Comparison of ENCODE assay signal across 9 cellular contexts in the genomic region with DNA sequence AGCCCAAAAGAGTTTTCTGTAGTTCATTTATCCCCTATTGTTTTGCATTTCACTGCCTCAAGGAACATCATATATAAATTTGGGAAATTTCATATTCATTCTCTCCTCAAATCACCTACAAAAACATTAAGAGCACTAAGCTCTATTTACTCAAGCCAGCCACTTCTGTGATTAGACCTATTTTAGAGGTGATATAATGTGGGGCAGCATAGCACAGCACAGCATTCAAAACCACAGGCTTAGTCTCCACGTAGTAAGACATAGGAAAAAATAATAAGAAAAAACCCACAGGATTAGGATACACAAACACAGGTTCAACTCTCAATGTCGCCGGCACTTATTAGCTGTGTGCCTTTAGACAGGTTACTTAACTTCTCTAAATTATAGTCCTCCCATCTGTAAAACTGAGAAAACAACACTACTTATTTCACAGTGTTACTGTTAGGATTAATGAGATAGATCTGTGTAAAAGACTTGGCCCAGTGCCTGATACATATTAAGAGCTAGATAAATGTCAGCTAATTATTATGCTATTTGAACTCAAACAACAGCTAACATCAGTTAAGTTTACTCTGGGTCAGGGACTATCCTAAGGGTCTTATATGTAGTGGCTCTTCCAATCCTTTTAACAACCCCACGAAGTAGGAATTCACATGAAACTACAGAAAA. TPM values are rescaled to one million over a fixed set of nuclear protein-coding genes. Genes with fewer than 3 reads are reported as not detected.
DNase-seq lines count a peak whose midpoint lies in the region; ATAC-seq and TF ChIP-seq lines count a peak whose summit lies in the region.
"Had no signal": no experiment of that assay in that cellular context is flagged by ENCODE, and none has a peak within 500 bp of the region (broad histone marks: within the 10 kb centered on the region; RNA-seq: fewer than 3 reads in every experiment).

No MANE protein-coding gene starts in this region.

- no peak overlapping the region for H4K91ac ChIP-seq in H9 (ENCODE audit: insufficient read length, low read depth, low read length)

- H3K36me3 ChIP-seq in A673 (ENCODE audit: insufficient read depth, low read length, poor library complexity, severe bottlenecking) (no peaks in the 10 kb centered on the region), lung (ENCODE audit: control insufficient read depth in 2 of 2, insufficient read depth in 2 of 2, low read length in 2 of 2) (no peaks in the 10 kb centered on the region)

- H2BK5ac ChIP-seq in H9 (ENCODE audit: insufficient read length, low read length) = no peak overlapping the region

- H3K4me3 ChIP-seq in A673 (ENCODE audit: low read depth, low read length, poor library complexity, severe bottlenecking) (peak overlapping the region; percentile 1), lung (no peak overlapping the region)

- H3K27ac Mint-ChIP-seq in H9 = 0 out of 7 replicates have a peak overlapping the region, but pooled peaks of 1 of the 3 experiments have one; percentile 22
- peak overlapping the region; percentile 96 for H3K27ac Mint-ChIP-seq in activated naive CD8-positive, alpha-beta T cell treated with anti-CD3 and anti-CD28 coated beads for 36 hours

- DNase-seq in A673 (ENCODE audit: low spot score) (no peak), H9 (no peak), lung (ENCODE audit: low spot score) (no peak), SIG-M5 treated with dmso at 0.1 percent for 504 hours (lab: John Stamatoyannopoulos, UW; ENCODE audit: unreplicated experiment) (no peak)
- DNase-seq in activated naive CD8-positive, alpha-beta T cell treated with anti-CD3 and anti-CD28 coated beads for 36 hours = no peak
- no peak for DNase-seq in stimulated activated CD4-positive, alpha-beta T cell treated with anti-CD3 and anti-CD28 coated beads, Interleukin-2, amount 100 ng/mL, for 24 hours
- DNase-seq: activated effector memory CD4-positive, alpha-beta T cell treated with Interleukin-2 at 50 U/mL for 16 hours had no signal

- no peaks in the 10 kb centered on the region for H3K23me2 ChIP-seq in H9 (ENCODE audit: insufficient read length, low read depth, low read length, poor library complexity, severe bottlenecking)

- H3K18ac ChIP-seq in H9 (ENCODE audit: insufficient read length, low read depth, low read length) = no peak overlapping the region

- no peaks in the 10 kb centered on the region for H3K36me3 Mint-ChIP-seq in H9 (ENCODE audit: insufficient read depth in 1 of 3, low read depth in 3 of 3)
- H3K36me3 Mint-ChIP-seq in activated naive CD8-positive, alpha-beta T cell treated with anti-CD3 and anti-CD28 coated beads for 36 hours = peaks cover 6% of the 10 kb centered on the region

- no TSS peak for BruUV-seq in A673 (replicated peaks; lab: Mats Ljungman, UMichigan)

- no peak overlapping the region for H4K5ac ChIP-seq in H9 (ENCODE audit: insufficient read length, low read depth, low read length)

- POLR2A ChIA-PET in A673 (lab: Charles Lee; ENCODE audit: low non-redundant PET) = no interaction called here

- no peaks in the 10 kb centered on the region for H3K9me3 ChIP-seq in A673 (ENCODE audit: low read depth, low read length, poor library complexity, severe bottlenecking)
- no peaks in the 10 kb centered on the region for H3K9me3 ChIP-seq in H9 (ENCODE audit: control insufficient read depth, low read depth, low read length)
- no peaks in the 10 kb centered on the region for H3K9me3 ChIP-seq in lung (ENCODE audit: control insufficient read depth in 2 of 2, insufficient read depth in 1 of 2, low read length in 1 of 2)

- H4K8ac ChIP-seq in H9 (replicated peaks; ENCODE audit: insufficient read length, low read depth, low read length) = no peak overlapping the region

- no CpG with 5 or more reads among the region's 4 CpGs for WGBS in H9 (ENCODE audit: extremely low coverage, insufficient read length, low lambda C conversion rate)
- 64 to 84% methylated on average over 4 of the region's 4 CpGs for WGBS in lung, 2 donors

- H3K56ac ChIP-seq in H9 (ENCODE audit: insufficient read length, low read depth, low read length) = no peak overlapping the region

- no peak overlapping the region for H3K4ac ChIP-seq in H9 (ENCODE audit: low read depth, low read length)

- H3K27me3 Mint-ChIP-seq in H9 (ENCODE audit: low read depth) = no peaks in the 10 kb centered on the region
- H3K27me3 Mint-ChIP-seq in activated naive CD8-positive, alpha-beta T cell treated with anti-CD3 and anti-CD28 coated beads for 36 hours = no peaks in the 10 kb centered on the region

- no peak overlapping the region for H3K14ac ChIP-seq in H9 (ENCODE audit: insufficient read depth, low read length)

- H3K27me3 ChIP-seq in A673 (replicated peaks; ENCODE audit: insufficient read depth, low read depth, low read length, poor library complexity) = no peaks in the 10 kb centered on the region
- H3K27me3 ChIP-seq in H9 (ENCODE audit: insufficient read depth, low read length) = no peaks in the 10 kb centered on the region
- no peaks in the 10 kb centered on the region for H3K27me3 ChIP-seq in lung (ENCODE audit: control insufficient read depth, insufficient read depth)

- H3K4me1 ChIP-seq in A673 (ENCODE audit: insufficient read depth, low read length, poor library complexity, severe bottlenecking) (peaks cover 50% of the 10 kb centered on the region), H9 (ENCODE audit: insufficient read depth, low read length) (no peaks in the 10 kb centered on the region), lung (ENCODE audit: control insufficient read depth in 2 of 2, insufficient read depth in 2 of 2, low read length in 2 of 2) (peaks cover 2 to 23% of the 10 kb centered on the region in 2 donors)

- no peak overlapping the region for H2BK12ac ChIP-seq in H9 (ENCODE audit: insufficient read length, low read depth, low read length)

- ATAC-seq in lung (ENCODE audit: insufficient read depth, low FRiP score) (peak; percentile 17), HG03342 (IDR thresholded peaks at IDR 0.05; ENCODE audit: unreplicated experiment) (no peak), HG03378 (IDR thresholded peaks at IDR 0.05; ENCODE audit: unreplicated experiment) (no peak)

- no peak overlapping the region for H2BK15ac ChIP-seq in H9 (ENCODE audit: low read depth, low read length)

- H2AK5ac ChIP-seq in H9 (ENCODE audit: insufficient read length, low read length) = no peak overlapping the region

- H3K4me2 ChIP-seq in H9 (ENCODE audit: insufficient read depth, insufficient read length, low read length) = no peak overlapping the region

- peak overlapping the region; percentile 62 for H3K27ac ChIP-seq in A673 (ENCODE audit: low read depth, low read length, poor library complexity, severe bottlenecking)
- H3K27ac ChIP-seq in H9 (ENCODE audit: insufficient read length, low read depth, low read length) = no peak overlapping the region
- peak overlapping the region in 1 of 2 donors; percentile 75 for H3K27ac ChIP-seq in lung (ENCODE audit: low read depth in 1 of 2, low read length in 1 of 2)

- H3K9ac ChIP-seq in H9 (ENCODE audit: extremely low read depth, insufficient read length, low read length) = no peak overlapping the region

- H2BK120ac ChIP-seq in H9 (ENCODE audit: low read depth, low read length, poor library complexity, severe bottlenecking) = no peak overlapping the region

- H3K4me3 Mint-ChIP-seq in H9 = no peak overlapping the region
- H3K4me3 Mint-ChIP-seq in activated naive CD8-positive, alpha-beta T cell treated with anti-CD3 and anti-CD28 coated beads for 36 hours = peak overlapping the region; percentile 53

- H3K79me1 ChIP-seq in H9 (ENCODE audit: insufficient read depth, low read depth, low read length, poor library complexity, severe bottlenecking) = no peaks in the 10 kb centered on the region

- H3K23ac ChIP-seq in H9 (ENCODE audit: insufficient read length, low read depth, low read length) = no peak overlapping the region

- CTCF ChIA-PET in A673 (lab: Charles Lee) = interaction anchor here (1.0 kb wide), 1 partner anchor 12 kb away, joined by 3 read pairs; no protein-coding TSS in a partner anchor

- no peak overlapping the region for H2AFZ ChIP-seq in H9 (ENCODE audit: low read length)

- no peaks in the 10 kb centered on the region for H4K20me1 ChIP-seq in H9 (ENCODE audit: control insufficient read depth, insufficient read depth, insufficient read length)

- H3K4me1 Mint-ChIP-seq in H9 = peaks cover 18 to 22% of the 10 kb centered on the region in 2 experiments
- H3K4me1 Mint-ChIP-seq in activated naive CD8-positive, alpha-beta T cell treated with anti-CD3 and anti-CD28 coated beads for 36 hours = peaks cover 69% of the 10 kb centered on the region

- no peak for TF ChIP-seq CTCF in A673 (conservative IDR thresholded peaks at IDR 0.05; ENCODE audit: low read depth, low read length)
- TF ChIP-seq CTCF in H9 (conservative IDR thresholded peaks at IDR 0.05) = no peak
- TF ChIP-seq CTCF in lung (IDR thresholded peaks at IDR 0.05; ENCODE audit: control extremely low read depth, extremely low read depth) = no peak

- intact Hi-C loops in A673 (cut with micrococcal nuclease; ENCODE audit: unreplicated experiment) = loop anchor here (5.0 kb wide), 1 partner anchor 330 kb away; no protein-coding TSS in a partner anchor

- no peaks in the 10 kb centered on the region for H3K79me2 ChIP-seq in H9 (ENCODE audit: insufficient read depth, low read length)

- peak overlapping the region; percentile 22 for H3T11ph ChIP-seq in H9 (ENCODE audit: low read length)

- no peaks in the 10 kb centered on the region for H3K9me3 Mint-ChIP-seq in H9
- H3K9me3 Mint-ChIP-seq in activated naive CD8-positive, alpha-beta T cell treated with anti-CD3 and anti-CD28 coated beads for 36 hours = no peaks in the 10 kb centered on the region

- H2BK20ac ChIP-seq in H9 (ENCODE audit: low read depth, low read length, poor library complexity, severe bottlenecking) = no peak overlapping the region

RNA-seq across cellular contexts. Expression of gene DCAF5, which starts 20.3 kb away (rescaled TPM):
- total RNA-seq in A673 (2021) (22.0 and 26.8 TPM in 2 replicates), H9 (2021) (27.9 and 31.4 TPM in 2 replicates), lung (10 to 100 TPM; 42.2 to 50.4 TPM)
- 10 to 100 TPM; 33.4 to 35.1 TPM for total RNA-seq in activated naive CD8-positive, alpha-beta T cell treated with anti-CD3 and anti-CD28 coated beads for 36 hours
- 10 to 100 TPM; 20.2 TPM for polyA plus RNA-seq in lung

RNA-seq across cellular contexts. Expression of gene EXD2, which starts 58.7 kb away (rescaled TPM):
- total RNA-seq in A673 (2021) = 8.1 and 10.7 TPM in 2 replicates
- 19.6 and 20.0 TPM in 2 replicates for total RNA-seq in H9 (2021)
- 10 to 100 TPM; 12.0 to 13.0 TPM for total RNA-seq in activated naive CD8-positive, alpha-beta T cell treated with anti-CD3 and anti-CD28 coated beads for 36 hours
- 10 to 100 TPM; 19.7 to 25.7 TPM for total RNA-seq in lung
- 1 to 10 TPM; 9.0 to 10.0 TPM for polyA plus RNA-seq in lung
